In the genomic region with DNA sequence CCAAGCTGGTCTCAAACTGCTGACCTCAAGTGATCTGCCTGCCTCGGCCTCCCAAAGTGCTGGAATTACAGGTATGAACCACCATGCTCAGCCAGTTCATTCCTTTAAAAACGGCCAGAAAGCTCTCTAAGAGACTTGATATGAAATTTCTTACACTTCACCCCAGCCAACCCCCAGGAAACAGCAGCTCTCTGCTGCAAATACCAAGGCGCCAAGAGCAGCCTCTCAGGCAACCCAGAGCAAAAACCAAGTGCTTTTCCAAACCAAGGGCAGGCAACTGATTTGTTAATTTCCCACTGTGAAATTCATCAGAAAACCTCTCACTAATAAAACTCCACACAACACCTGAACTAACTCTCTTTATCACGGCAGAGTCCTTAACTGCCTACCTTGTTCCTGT, we compare ENCODE assay signal across 9 cellular contexts. TPM values are rescaled to one million over a fixed set of nuclear protein-coding genes. Genes with fewer than 3 reads are reported as not detected.
A peak's percentile ranks its signal among the peaks of the same experiment; 100 is the strongest.
DNase-seq lines count a peak whose midpoint lies in the region; ATAC-seq and TF ChIP-seq lines count a peak whose summit lies in the region.
"Had no signal": no experiment of that assay in that cellular context is flagged by ENCODE, and none has a peak within 500 bp of the region (broad histone marks: within the 10 kb centered on the region; RNA-seq: fewer than 3 reads in every experiment).

No MANE protein-coding gene starts in this region.

- H2BK5ac ChIP-seq in IMR-90 (ENCODE audit: low read depth, low read length, poor library complexity, severe bottlenecking), result peak overlapping the region; percentile 93

- H3K27me3 ChIP-seq in AG04450 (ENCODE audit: control insufficient read depth, insufficient read depth, low read length) (no peaks in the 10 kb centered on the region), IMR-90 (ENCODE audit: control insufficient read depth, insufficient read depth, low read length) (no peaks in the 10 kb centered on the region)

- no peak overlapping the region for H2AK9ac ChIP-seq in IMR-90 (replicated peaks; ENCODE audit: low read depth, low read length, poor library complexity)

- peaks cover 40% of the 10 kb centered on the region for H3K4me1 ChIP-seq in IMR-90 (ENCODE audit: control insufficient read depth, insufficient read depth, low read length)

- intact Hi-C loops in IMR-90 (cut with micrococcal nuclease), result no loop called here

- H2BK20ac ChIP-seq in IMR-90 (ENCODE audit: low read depth, low read length), result peak overlapping the region; percentile 70

- dilution Hi-C loops in IMR-90 (cut with HindIII; ENCODE audit: low sequenced_read_pairs, unreplicated experiment), result no loop called here

- peaks cover 86% of the 10 kb centered on the region for H4K20me1 ChIP-seq in IMR-90 (ENCODE audit: insufficient read depth, low read length)

- BruUV-seq in IMR-90 (replicated peaks; lab: Mats Ljungman, UMichigan), result no TSS peak

- peak overlapping the region; percentile 67 for H4K91ac ChIP-seq in IMR-90 (ENCODE audit: insufficient read depth, low read depth, low read length)

- H3K9me1 ChIP-seq in IMR-90 (ENCODE audit: insufficient read depth, low read length), result peaks cover 43% of the 10 kb centered on the region

- H3K18ac ChIP-seq in IMR-90 (ENCODE audit: low read depth, low read length), result peak overlapping the region; percentile 72

- peaks cover 13 to 18% of the 10 kb centered on the region in 2 donors for H3K4me1 Mint-ChIP-seq in effector memory CD8-positive, alpha-beta T cell (ENCODE audit: low read depth in 2 of 2)
- H3K4me1 Mint-ChIP-seq in osteocyte (ENCODE audit: unreplicated experiment), result peaks cover 81% of the 10 kb centered on the region

- peak overlapping the region; percentile 71 for H3K4me2 ChIP-seq in IMR-90 (ENCODE audit: low read depth, low read length)

- peak overlapping the region; percentile 61 for H2BK120ac ChIP-seq in IMR-90 (ENCODE audit: low read depth, low read length)

- peak overlapping the region; percentile 36 to 82 for H3K27ac Mint-ChIP-seq in effector memory CD8-positive, alpha-beta T cell
- peak overlapping the region; percentile 89 for H3K27ac Mint-ChIP-seq in osteocyte (ENCODE audit: unreplicated experiment)

- H3K56ac ChIP-seq in IMR-90 (ENCODE audit: extremely low read depth, insufficient read depth, low read length), result peak overlapping the region; percentile 63; the same call in 1 of the 2 replicates

- ATAC-seq in IMR-90 (ENCODE audit: low read depth) (no peak), HG02852 (IDR thresholded peaks at IDR 0.05; ENCODE audit: unreplicated experiment) (no peak)
- no peak for ATAC-seq in effector memory CD8-positive, alpha-beta T cell (replicated peaks)

- in situ Hi-C loops in IMR-90 (cut with MboI; ENCODE audit: low sequenced_read_pairs), result loop anchor here (10.0 kb wide), 1 partner anchor 58 kb away; no protein-coding TSS in a partner anchor

- H3K4me3 ChIP-seq in AG04450 (ENCODE audit: low read depth, low read length) (no peak overlapping the region), IMR-90 (ENCODE audit: insufficient read depth, low read depth, low read length) (no peak overlapping the region)

- CTCF ChIA-PET in AG04450 (lab: Charles Lee), result interaction anchor here (1.1 to 1.6 kb wide), 2 partner anchors 28 to 461 kb away, joined by 3 to 4 read pairs; no protein-coding TSS in a partner anchor
- CTCF ChIA-PET in IMR-90 (lab: Yijun Ruan, JAX), result no interaction called here

- no peak overlapping the region for H2AFZ ChIP-seq in IMR-90 (replicated peaks; ENCODE audit: low read length, poor library complexity)

- H3K36me3 Mint-ChIP-seq in effector memory CD8-positive, alpha-beta T cell (ENCODE audit: insufficient read depth), result no peaks in the 10 kb centered on the region
- peaks cover 8% of the 10 kb centered on the region for H3K36me3 Mint-ChIP-seq in osteocyte (ENCODE audit: unreplicated experiment)

- peak overlapping the region; percentile 76; the same call in 1 of the 2 replicates for H2AK5ac ChIP-seq in IMR-90 (ENCODE audit: low read depth, low read length)

- no peak for TF ChIP-seq POLR2A in IMR-90 (IDR thresholded peaks at IDR 0.05; ENCODE audit: low read depth, low read length)

- H3K14ac ChIP-seq in IMR-90 (replicated peaks; ENCODE audit: low read depth, low read length), result peak overlapping the region; percentile 43; the same call in 1 of the 2 replicates

- no peak overlapping the region for H3K9ac ChIP-seq in IMR-90 (ENCODE audit: low read depth, low read length)

- H3K23ac ChIP-seq in IMR-90 (ENCODE audit: low read depth, low read length), result no peak overlapping the region

- H3K4me3 Mint-ChIP-seq in effector memory CD8-positive, alpha-beta T cell, result no peak overlapping the region
- peak overlapping the region; percentile 16 for H3K4me3 Mint-ChIP-seq in osteocyte (ENCODE audit: unreplicated experiment)

- no peaks in the 10 kb centered on the region for H3K27me3 Mint-ChIP-seq in effector memory CD8-positive, alpha-beta T cell
- no peaks in the 10 kb centered on the region for H3K27me3 Mint-ChIP-seq in osteocyte (ENCODE audit: unreplicated experiment)

- no peak for TF ChIP-seq RAD21 in IMR-90 (IDR thresholded peaks at IDR 0.05; ENCODE audit: low read length)

- H3K27ac ChIP-seq in AG04450 (ENCODE audit: low read depth, low read length) (peak overlapping the region; percentile 80), IMR-90 (ENCODE audit: insufficient read depth, low read length) (peak overlapping the region; percentile 94)

- no peaks in the 10 kb centered on the region for H3K9me3 ChIP-seq in AG04450 (ENCODE audit: control insufficient read depth, insufficient read depth, low read length)
- H3K9me3 ChIP-seq in IMR-90 (ENCODE audit: control insufficient read depth, insufficient read depth, low read length), result no peaks in the 10 kb centered on the region

- H3K36me3 ChIP-seq in IMR-90 (ENCODE audit: control insufficient read depth, insufficient read depth, low read length), result peaks cover 10% of the 10 kb centered on the region

- H3K9me3 Mint-ChIP-seq in effector memory CD8-positive, alpha-beta T cell, result no peaks in the 10 kb centered on the region
- H3K9me3 Mint-ChIP-seq in osteocyte (ENCODE audit: unreplicated experiment), result no peaks in the 10 kb centered on the region

- peak overlapping the region; percentile 48 for H3K4ac ChIP-seq in IMR-90 (ENCODE audit: low read depth, low read length)

- WGBS in IMR-90 (ENCODE audit: extremely low coverage in 2 of 2, insufficient read length in 1 of 2), 2 experiments, result 100% methylated on average over 2 of the region's 4 CpGs; no CpG with 5 or more reads in 1 of the 2 experiments

- H3K79me1 ChIP-seq in IMR-90 (ENCODE audit: low read depth in 1 of 2, low read length in 2 of 2), result peaks cover 17 to 83% of the 10 kb centered on the region in 2 experiments

- H4K5ac ChIP-seq in IMR-90 (ENCODE audit: low read depth, low read length), result peak overlapping the region; percentile 66

- POLR2A ChIA-PET in AG04450 (lab: Yijun Ruan, JAX) (interaction anchor here (1.2 to 1.5 kb wide), 3 partner anchors 15 to 45 kb away, joined by 3 read pairs; partner anchors contain the start of gene LATS2), IMR-90 (lab: Charles Lee; ENCODE audit: unreplicated experiment) (no interaction called here)

- no peak for TF ChIP-seq CTCF in AG04450 (IDR thresholded peaks at IDR 0.05; ENCODE audit: low read depth, low read length)
- no peak for TF ChIP-seq CTCF in IMR-90 (conservative IDR thresholded peaks at IDR 0.05; ENCODE audit: low read depth, low read length)
- TF ChIP-seq CTCF in osteocyte (IDR thresholded peaks at IDR 0.05), result no peak

- peak overlapping the region; percentile 10; the same call in 1 of the 3 replicates for H2BK15ac ChIP-seq in IMR-90 (ENCODE audit: low read depth, low read length)

- DNase-seq in AG04450 (ENCODE audit: low read depth, low spot score), result no peak
- no peak for DNase-seq in IMR-90
- DNase-seq in effector memory CD8-positive, alpha-beta T cell, result no peak
- DNase-seq in osteocyte (ENCODE audit: extremely low spot score, unreplicated experiment), result no peak
- no peak for DNase-seq in NCI-H187 (lab: John Stamatoyannopoulos, UW)
- no peak for DNase-seq in NCI-H2171 treated with DMSO at 0.1 percent for 48 hours (lab: John Stamatoyannopoulos, UW)
- DNase-seq in HK-2 (ENCODE audit: unreplicated experiment), result no peak
- DNase-seq: NCI-H1436 treated with DMSO at 0.1 percent for 48 hours had no signal

- peak overlapping the region in 1 of 2 experiments; percentile 69; a peak in 2 of 4 replicates for H4K8ac ChIP-seq in IMR-90 (ENCODE audit: low read depth in 2 of 2, low read length in 2 of 2)

TF ChIP-seq in IMR-90, 13 proteins besides CTCF, POLR2A, EP300 and RAD21:
- TF ChIP-seq BHLHE40 (IDR thresholded peaks at IDR 0.05; ENCODE audit: low read depth, low read length) (no peak), MAZ (IDR thresholded peaks at IDR 0.05; ENCODE audit: borderline replicate concordance, low read depth, low read length) (no peak), CEBPB (IDR thresholded peaks at IDR 0.05; ENCODE audit: low read depth, low read length) (no peak), RFX5 (IDR thresholded peaks at IDR 0.05; ENCODE audit: low read depth, low read length) (no peak)
- TF ChIP-seq, protein P1, sequence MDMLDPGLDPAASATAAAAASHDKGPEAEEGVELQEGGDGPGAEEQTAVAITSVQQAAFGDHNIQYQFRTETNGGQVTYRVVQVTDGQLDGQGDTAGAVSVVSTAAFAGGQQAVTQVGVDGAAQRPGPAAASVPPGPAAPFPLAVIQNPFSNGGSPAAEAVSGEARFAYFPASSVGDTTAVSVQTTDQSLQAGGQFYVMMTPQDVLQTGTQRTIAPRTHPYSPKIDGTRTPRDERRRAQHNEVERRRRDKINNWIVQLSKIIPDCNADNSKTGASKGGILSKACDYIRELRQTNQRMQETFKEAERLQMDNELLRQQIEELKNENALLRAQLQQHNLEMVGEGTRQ (IDR thresholded peaks at IDR 0.05; ENCODE audit: low read depth, low read length), result no peak

RNA-seq across cellular contexts. Expression of gene LATS2, which starts 44.9 kb away (rescaled TPM):
- 19.3 and 21.7 TPM in 2 replicates for polyA plus RNA-seq in AG04450 (2011; rRNA removed)
- polyA minus RNA-seq in AG04450 (2011; rRNA and poly(A)+ RNA removed), result 31.4 and 33.0 TPM in 2 replicates
- 12.7 and 16.4 TPM in 2 replicates for total RNA-seq in IMR-90 (2012; rRNA removed)
- 22.4 and 36.9 TPM in 2 replicates for polyA plus RNA-seq in IMR-90 (2012; rRNA removed)
- 18.2 and 24.6 TPM in 2 replicates for polyA plus RNA-seq in IMR-90 (2012; cell fraction: cytosol; rRNA removed)
- 41.2 and 51.8 TPM in 2 replicates for polyA plus RNA-seq in IMR-90 (2012; cell fraction: nucleus; rRNA removed; ENCODE audit: low replicate concordance)
- 48.9 and 58.3 TPM in 2 replicates for total RNA-seq in osteocyte
